ENCODE assay signal across 1 cellular context in genomic region chr12:106252056-106252455, GRCh38.
TF ChIP-seq lines count a peak whose summit lies in the region.

No MANE protein-coding gene starts in this region.

TF ChIP-seq in IMR-90, 13 proteins besides CTCF, POLR2A, EP300 and RAD21:
- no peak for TF ChIP-seq CHD1 (IDR thresholded peaks at IDR 0.05; ENCODE audit: low read depth, low read length)
- no peak for TF ChIP-seq RFX5 (IDR thresholded peaks at IDR 0.05; ENCODE audit: low read depth, low read length)
- no peak for TF ChIP-seq SMC3 (IDR thresholded peaks at IDR 0.05; ENCODE audit: low read depth, low read length)
- TF ChIP-seq USF2 (IDR thresholded peaks at IDR 0.05; ENCODE audit: low read depth, low read length) = no peak
- no peak for TF ChIP-seq MAFK (IDR thresholded peaks at IDR 0.05; ENCODE audit: low read depth, low read length)
- TF ChIP-seq NFE2L2 (IDR thresholded peaks at IDR 0.05; ENCODE audit: low read depth, low read length) = no peak
- TF ChIP-seq FOS (IDR thresholded peaks at IDR 0.05; ENCODE audit: low read depth, low read length) = no peak
- TF ChIP-seq BHLHE40 (IDR thresholded peaks at IDR 0.05; ENCODE audit: low read depth, low read length) = no peak
- TF ChIP-seq MXI1 (IDR thresholded peaks at IDR 0.05; ENCODE audit: borderline replicate concordance, low read depth, low read length) = no peak
